Comparison of ENCODE assay signal across 1 cellular context in genomic region chr15:68343579-68344225, GRCh38.
TF ChIP-seq lines count a peak whose summit lies in the region.

No MANE protein-coding gene starts in this region.

TF ChIP-seq in IMR-90, 13 proteins besides CTCF, POLR2A, EP300 and RAD21:
- TF ChIP-seq CHD1 (IDR thresholded peaks at IDR 0.05; ENCODE audit: low read depth, low read length) (no peak), MAFK (IDR thresholded peaks at IDR 0.05; ENCODE audit: low read depth, low read length) (no peak), NFE2L2 (IDR thresholded peaks at IDR 0.05; ENCODE audit: low read depth, low read length) (no peak), FOS (IDR thresholded peaks at IDR 0.05; ENCODE audit: low read depth, low read length) (no peak), MXI1 (IDR thresholded peaks at IDR 0.05; ENCODE audit: borderline replicate concordance, low read depth, low read length) (no peak), ELK1 (IDR thresholded peaks at IDR 0.05; ENCODE audit: borderline replicate concordance, low read depth, low read length) (no peak), SMC3 (IDR thresholded peaks at IDR 0.05; ENCODE audit: low read depth, low read length) (no peak), RCOR1 (IDR thresholded peaks at IDR 0.05; ENCODE audit: insufficient replicate concordance, low read length) (no peak), CEBPB (IDR thresholded peaks at IDR 0.05; ENCODE audit: low read depth, low read length) (no peak), BHLHE40 (IDR thresholded peaks at IDR 0.05; ENCODE audit: low read depth, low read length) (no peak)
